In the genomic region with DNA sequence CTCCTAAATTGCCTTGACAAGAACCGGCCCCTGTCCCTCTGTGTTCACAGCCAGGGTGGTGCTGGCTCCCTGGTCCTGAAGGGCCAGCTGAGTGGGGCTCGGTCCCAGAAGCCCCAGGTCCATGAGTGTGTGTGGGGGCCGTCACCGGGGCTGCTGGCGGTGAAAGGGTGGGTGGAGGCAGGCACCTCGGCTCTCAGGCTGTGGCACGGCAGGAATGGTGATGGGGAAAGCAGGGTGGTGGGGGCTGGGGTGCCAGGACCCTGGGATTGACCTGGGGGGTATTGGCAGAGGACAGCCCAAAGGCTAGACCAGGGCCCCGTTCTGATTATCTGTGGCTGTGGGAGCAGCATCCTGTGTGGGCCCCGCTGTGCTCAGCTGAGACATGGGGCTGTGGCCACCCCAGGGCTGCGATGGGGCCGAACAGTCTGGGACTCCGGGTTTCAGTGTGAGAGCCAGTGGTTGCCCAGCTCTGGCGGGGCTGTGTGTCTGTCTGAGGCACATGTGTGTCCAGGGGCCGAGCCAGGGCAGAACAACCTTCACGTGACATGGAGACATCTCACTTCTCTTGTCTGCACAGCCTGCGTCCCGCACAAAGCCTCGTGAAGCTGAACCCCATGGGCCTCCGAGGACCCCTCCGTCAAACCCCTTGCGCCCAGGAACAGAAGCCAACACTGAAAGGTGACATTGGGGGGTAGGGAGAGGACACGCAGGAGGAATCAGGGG, we compare ENCODE assay signal across 14 cellular contexts.
DNase-seq lines count a peak whose midpoint lies in the region; ATAC-seq, FAIRE-seq and TF ChIP-seq lines count a peak whose summit lies in the region.
"Had no signal": no experiment of that assay in that cellular context is flagged by ENCODE, and none has a peak within 500 bp of the region (broad histone marks: within the 10 kb centered on the region; RNA-seq: fewer than 3 reads in every experiment).

No MANE protein-coding gene starts in this region.

- TF ChIP-seq POLR2A in K562 (conservative IDR thresholded peaks at IDR 0.05), result no peak

- POLR2A ChIA-PET in K562 (lab: Yijun Ruan, JAX), result no interaction called here

- H2BK120ac ChIP-seq in neuronal stem cell (ENCODE audit: low read depth, low read length), result peak overlapping the region; percentile 72

- H3K27me3 ChIP-seq in K562 (ENCODE audit: control insufficient read depth in 2 of 2, insufficient read depth in 2 of 2, low read length in 2 of 2) (no peaks in the 10 kb centered on the region; a peak in 1 of 5 replicates), neuronal stem cell (ENCODE audit: control insufficient read depth in 3 of 3, insufficient read depth in 3 of 3, low read depth in 1 of 3, low read length in 3 of 3) (no peaks in the 10 kb centered on the region), upper lobe of right lung (no peaks in the 10 kb centered on the region)

- H2AK5ac ChIP-seq in neuronal stem cell (ENCODE audit: low read depth, low read length), result no peak overlapping the region

- H2AFZ ChIP-seq in K562 (ENCODE audit: low read depth, low read length), result no peak overlapping the region
- no peak overlapping the region for H2AFZ ChIP-seq in neuronal stem cell (ENCODE audit: low read length)

- peak overlapping the region; percentile 56 for H3K14ac ChIP-seq in neuronal stem cell (ENCODE audit: low read length)

- CTCF ChIA-PET in K562 (lab: Yijun Ruan, JAX; ENCODE audit: low intra/inter-chr PET ratio), result no interaction called here

- H3K79me2 ChIP-seq in K562 (ENCODE audit: control insufficient read depth, insufficient read depth, low read length), result no peaks in the 10 kb centered on the region

- H3K4me3 ChIP-seq in K562 (no peak overlapping the region), neuronal stem cell (ENCODE audit: low read length in 2 of 2) (no peak overlapping the region), upper lobe of right lung (no peak overlapping the region)
- H3K4me3 ChIP-seq: A549 had no signal

- no peak overlapping the region for H2BK12ac ChIP-seq in neuronal stem cell (ENCODE audit: low read length)

- in situ Hi-C loops in K562 (cut with MboI), result no loop called here

- H3K18ac ChIP-seq in neuronal stem cell (ENCODE audit: low read length), result no peak overlapping the region

- H3K36me3 ChIP-seq in K562 (ENCODE audit: control insufficient read depth, insufficient read depth, low read length), result peaks cover 16% of the 10 kb centered on the region; the same call in 2 of the 3 replicates
- peaks cover 0 to 4% of the 10 kb centered on the region in 2 donors for H3K36me3 ChIP-seq in neuronal stem cell (replicated peaks in 1 of 2; ENCODE audit: control insufficient read depth in 2 of 2, insufficient read depth in 2 of 2, low read length in 2 of 2)
- no peaks in the 10 kb centered on the region for H3K36me3 ChIP-seq in upper lobe of right lung

- H3K9ac ChIP-seq in K562 (ENCODE audit: insufficient read depth in 1 of 2, low read depth in 2 of 2, low read length in 2 of 2), result peak overlapping the region in 1 of 2 experiments; percentile 52; a peak in 2 of 4 replicates
- no peak overlapping the region for H3K9ac ChIP-seq in neuronal stem cell (ENCODE audit: low read depth, low read length, poor library complexity)

- H3K4me2 ChIP-seq in K562 (ENCODE audit: insufficient read depth, low read length) (no peak overlapping the region), neuronal stem cell (ENCODE audit: insufficient read depth, low read length, poor library complexity, severe bottlenecking) (no peak overlapping the region)
- H3K4me2 ChIP-seq: A549 had no signal

- peak overlapping the region; percentile 43 for H3K23ac ChIP-seq in neuronal stem cell (ENCODE audit: low read depth, low read length, poor library complexity)

- H4K91ac ChIP-seq in neuronal stem cell (ENCODE audit: low read depth, low read length, poor library complexity), result no peak overlapping the region

- intact Hi-C loops in K562 (cut with micrococcal nuclease), result no loop called here
- intact Hi-C loops in upper lobe of right lung (cut with DNase I), result no loop called here

- peak; percentile 58 for DNase-seq in activated effector memory CD4-positive, alpha-beta T cell treated with anti-CD3 and anti-CD28 coated beads, Interleukin-2, amount 50 U/mL, for 16 hours
- DNase-seq in activated effector memory CD4-positive, alpha-beta T cell treated with Interleukin-2 at 50 U/mL for 16 hours, result no peak
- DNase-seq in K562 (ENCODE audit: extremely low read depth in 1 of 4, low spot score in 3 of 4), result no peak
- DNase-seq in neuronal stem cell (ENCODE audit: low spot score), result no peak
- peak; percentile 51 for DNase-seq in upper lobe of right lung
- no peak for DNase-seq in NCI-H1092 treated with DMSO at 0.1 percent for 48 hours (lab: John Stamatoyannopoulos, UW)
- no peak for DNase-seq in NCI-H2081 (lab: John Stamatoyannopoulos, UW)
- DNase-seq: Caco-2, HCEC 1CT, MV-4-11, NCI-H226 had no signal

- H3K9me3 ChIP-seq in K562 (replicated peaks; ENCODE audit: control insufficient read depth, insufficient read depth, low read depth, low read length) (0 out of 2 replicates have a peak, but pooled peaks cover 3% of the 10 kb centered on the region), neuronal stem cell (replicated peaks in 1 of 2; ENCODE audit: control insufficient read depth in 2 of 2, insufficient read depth in 1 of 2, low read depth in 1 of 2, low read length in 2 of 2) (no peaks in the 10 kb centered on the region), upper lobe of right lung (no peaks in the 10 kb centered on the region)
- H3K9me3 ChIP-seq: A549, Caco-2 had no signal

- no peak for TF ChIP-seq RAD21 in K562 (CRISPR knock-in tag; conservative IDR thresholded peaks at IDR 0.05 in 1 of 2, IDR thresholded peaks at IDR 0.05 in 1 of 2)

- no peak for TF ChIP-seq EP300 in K562 (IDR thresholded peaks at IDR 0.05; ENCODE audit: low read length)

- peak overlapping the region; percentile 19 for H4K8ac ChIP-seq in neuronal stem cell (ENCODE audit: low read depth, low read length)

- ATAC-seq in K562 (no peak), upper lobe of right lung (no peak), GM21619 (IDR thresholded peaks at IDR 0.05; ENCODE audit: unreplicated experiment) (no peak)
- ATAC-seq: Right ventricle myocardium inferior had no signal

- H4K20me1 ChIP-seq in K562 (replicated peaks; ENCODE audit: control insufficient read depth, insufficient read depth, low read length), result no peaks in the 10 kb centered on the region

- H3K79me1 ChIP-seq in neuronal stem cell (ENCODE audit: low read depth, low read length), result peaks cover 4% of the 10 kb centered on the region

- H3K4me1 ChIP-seq in K562 (replicated peaks in 1 of 2; ENCODE audit: control insufficient read depth in 2 of 2, insufficient read depth in 2 of 2, low read length in 2 of 2), result peaks cover 0 to 74% of the 10 kb centered on the region in 2 experiments; a peak in 4 of 5 replicates
- peaks cover 5 to 12% of the 10 kb centered on the region in 2 donors for H3K4me1 ChIP-seq in neuronal stem cell (ENCODE audit: control insufficient read depth in 2 of 2, insufficient read depth in 1 of 2, low read depth in 1 of 2, low read length in 2 of 2)
- H3K4me1 ChIP-seq in upper lobe of right lung, result no peaks in the 10 kb centered on the region
- H3K4me1 ChIP-seq: A549, Caco-2 had no signal

- H3K27ac ChIP-seq in K562 (ENCODE audit: extremely low read depth, low read depth, low read length), result no peak overlapping the region
- H3K27ac ChIP-seq in neuronal stem cell (replicated peaks; ENCODE audit: low read length), result no peak overlapping the region
- H3K27ac ChIP-seq in upper lobe of right lung, result no peak overlapping the region
- H3K27ac ChIP-seq: A549 had no signal

- H2BK15ac ChIP-seq in neuronal stem cell (ENCODE audit: low read length), result no peak overlapping the region

- no TSS peak for BruUV-seq in K562 (replicated peaks; lab: Mats Ljungman, UMichigan)

- WGBS in K562 (ENCODE audit: insufficient coverage, low coverage, missing lambda C conversion rate), result 87% methylated on average over 19 of the region's 22 CpGs
- WGBS in neuronal stem cell (ENCODE audit: extremely low coverage in 2 of 2, insufficient read length in 2 of 2, insufficient replicate concordance in 1 of 2), 2 donors, result no CpG with 5 or more reads among the region's 22 CpGs

- TF ChIP-seq CTCF in K562 (IDR thresholded peaks at IDR 0.05 in 2 of 3, conservative IDR thresholded peaks at IDR 0.05 in 1 of 3; ENCODE audit: insufficient read depth in 2 of 3, low read depth in 1 of 3, low read length in 3 of 3) (no peak), upper lobe of right lung (IDR thresholded peaks at IDR 0.05) (no peak)

- no peak overlapping the region for H3K4ac ChIP-seq in neuronal stem cell (ENCODE audit: low read length)

- no peak for FAIRE-seq in K562 (lab: Jason Lieb, UNC)
- FAIRE-seq: A549 had no signal

- H3K9me1 ChIP-seq in K562 (ENCODE audit: control insufficient read depth, insufficient read depth, low read length), result no peaks in the 10 kb centered on the region

- H2BK5ac ChIP-seq in neuronal stem cell (ENCODE audit: low read length), result no peak overlapping the region

TF ChIP-seq in K562, 482 proteins besides CTCF, POLR2A, EP300 and RAD21:
- TF ChIP-seq POLR2G (IDR thresholded peaks at IDR 0.05; ENCODE audit: low read depth, low read length) (peak; percentile 69), RBM22 (IDR thresholded peaks at IDR 0.05; ENCODE audit: low read depth, low read length, poor library complexity, severe bottlenecking) (peak; percentile 80)
- TF ChIP-seq, protein P1, sequence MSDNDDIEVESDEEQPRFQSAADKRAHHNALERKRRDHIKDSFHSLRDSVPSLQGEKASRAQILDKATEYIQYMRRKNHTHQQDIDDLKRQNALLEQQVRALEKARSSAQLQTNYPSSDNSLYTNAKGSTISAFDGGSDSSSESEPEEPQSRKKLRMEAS (CRISPR knock-in tag; IDR thresholded peaks at IDR 0.05), result 0 out of 2 replicates have a peak, but pooled peaks have one; percentile 29
- TF ChIP-seq, protein P2, sequence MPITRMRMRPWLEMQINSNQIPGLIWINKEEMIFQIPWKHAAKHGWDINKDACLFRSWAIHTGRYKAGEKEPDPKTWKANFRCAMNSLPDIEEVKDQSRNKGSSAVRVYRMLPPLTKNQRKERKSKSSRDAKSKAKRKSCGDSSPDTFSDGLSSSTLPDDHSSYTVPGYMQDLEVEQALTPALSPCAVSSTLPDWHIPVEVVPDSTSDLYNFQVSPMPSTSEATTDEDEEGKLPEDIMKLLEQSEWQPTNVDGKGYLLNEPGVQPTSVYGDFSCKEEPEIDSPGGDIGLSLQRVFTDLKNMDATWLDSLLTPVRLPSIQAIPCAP (CRISPR knock-in tag; IDR thresholded peaks at IDR 0.05; ENCODE audit: borderline replicate concordance), result no peak

Comparison
In these comparisons a context has a peak if more than half of its experiments do, and no peak if none do; other contexts are left out.
1. DNase-seq: peak in activated effector memory CD4-positive, alpha-beta T cell treated with anti-CD3 and anti-CD28 coated beads, Interleukin-2, amount 50 U/mL, for 16 hours (single experiment) and upper lobe of right lung (single experiment); none in activated effector memory CD4-positive, alpha-beta T cell treated with Interleukin-2 at 50 U/mL for 16 hours (single experiment), K562 (0 of 4), neuronal stem cell (single experiment), NCI-H1092 treated with DMSO at 0.1 percent for 48 hours (single experiment) and NCI-H2081 (0 of 2).